In genomic region chr19:14530005-14530348, GRCh38 we compare ENCODE assay signal across 1 cellular context.
TF ChIP-seq lines count a peak whose summit lies in the region.

No MANE protein-coding gene starts in this region.

TF ChIP-seq in endothelial cell of umbilical vein, 7 proteins besides CTCF, POLR2A, EP300 and RAD21 (continued from another document):
- peak; percentile 74 for TF ChIP-seq GATA2 (IDR thresholded peaks at IDR 0.05; ENCODE audit: insufficient read depth, insufficient read length, low read depth, low read length)
